ENCODE assay signal across 17 cellular contexts in genomic region chr7:674454-675410, GRCh38. TPM values are rescaled to one million over a fixed set of nuclear protein-coding genes. Genes with fewer than 3 reads are reported as not detected.
DNase-seq lines count a peak whose midpoint lies in the region; ATAC-seq and TF ChIP-seq lines count a peak whose summit lies in the region.
"Had no signal": no experiment of that assay in that cellular context is flagged by ENCODE, and none has a peak within 500 bp of the region (broad histone marks: within the 10 kb centered on the region; RNA-seq: fewer than 3 reads in every experiment).

No MANE protein-coding gene starts in this region.

- H3K27me3 Mint-ChIP-seq in activated naive CD4-positive, alpha-beta T cell treated with anti-CD3 and anti-CD28 coated beads, Interleukin-2, amount 10 ng/mL, durations not matched to agents 7 days and 5 days = no peaks in the 10 kb centered on the region
- H3K27me3 Mint-ChIP-seq in endothelial cell (ENCODE audit: unreplicated experiment) = peaks cover 5% of the 10 kb centered on the region

- no peaks in the 10 kb centered on the region for H3K4me1 Mint-ChIP-seq in activated naive CD4-positive, alpha-beta T cell treated with anti-CD3 and anti-CD28 coated beads, Interleukin-2, amount 10 ng/mL, durations not matched to agents 7 days and 5 days
- no peaks in the 10 kb centered on the region for H3K4me1 Mint-ChIP-seq in endothelial cell (ENCODE audit: unreplicated experiment)

- H3K27me3 ChIP-seq in muscle layer of colon (ENCODE audit: control insufficient read depth in 1 of 2, insufficient read depth in 2 of 2, low read length in 2 of 2) (no peaks in the 10 kb centered on the region), stomach smooth muscle (ENCODE audit: control insufficient read depth in 1 of 2, insufficient read depth in 2 of 2, low read length in 2 of 2) (no peaks in the 10 kb centered on the region), GM23248 (replicated peaks; ENCODE audit: insufficient read depth) (no peaks in the 10 kb centered on the region)

- H3K79me2 ChIP-seq in GM23248 (ENCODE audit: insufficient read depth) = no peaks in the 10 kb centered on the region

- no peak overlapping the region for H2AFZ ChIP-seq in GM23248

- H3K4me3 ChIP-seq in muscle layer of colon (ENCODE audit: low read depth in 1 of 2, low read length in 2 of 2) = no peak overlapping the region
- H3K4me3 ChIP-seq in stomach smooth muscle (ENCODE audit: low read length in 2 of 2) = peak overlapping the region in 1 of 2 donors; percentile 62
- H3K4me3 ChIP-seq in GM23248 = no peak overlapping the region
- H3K4me3 ChIP-seq: lower lobe of right lung, smooth muscle cell had no signal

- no peaks in the 10 kb centered on the region for H3K9me2 ChIP-seq in GM23248 (ENCODE audit: insufficient read depth)

- TF ChIP-seq CTCF in endothelial cell (IDR thresholded peaks at IDR 0.05; ENCODE audit: unreplicated experiment) = no peak

- H3K4me3 Mint-ChIP-seq in activated naive CD4-positive, alpha-beta T cell treated with anti-CD3 and anti-CD28 coated beads, Interleukin-2, amount 10 ng/mL, durations not matched to agents 7 days and 5 days = no peak overlapping the region
- H3K4me3 Mint-ChIP-seq in endothelial cell (ENCODE audit: unreplicated experiment) = peak overlapping the region; percentile 37

- H3K4me1 ChIP-seq in muscle layer of colon (ENCODE audit: insufficient read depth, low read length) = no peaks in the 10 kb centered on the region
- H3K4me1 ChIP-seq in stomach smooth muscle (ENCODE audit: control insufficient read depth, insufficient read depth, low read length) = peaks cover 5% of the 10 kb centered on the region
- H3K4me1 ChIP-seq in GM23248 (ENCODE audit: insufficient read depth) = no peaks in the 10 kb centered on the region
- H3K4me1 ChIP-seq: lower lobe of right lung had no signal

- H3K9me3 ChIP-seq in muscle layer of colon (ENCODE audit: low read length) (no peaks in the 10 kb centered on the region), stomach smooth muscle (ENCODE audit: control insufficient read depth in 2 of 2, low read length in 2 of 2) (no peaks in the 10 kb centered on the region), GM23248 (ENCODE audit: low read depth) (no peaks in the 10 kb centered on the region)
- H3K9me3 ChIP-seq: lower lobe of right lung had no signal

- no peaks in the 10 kb centered on the region for H3F3A ChIP-seq in GM23248 (ENCODE audit: insufficient read depth)

- H3K36me3 ChIP-seq in muscle layer of colon (ENCODE audit: insufficient read depth, low read length) = no peaks in the 10 kb centered on the region
- no peaks in the 10 kb centered on the region for H3K36me3 ChIP-seq in stomach smooth muscle (ENCODE audit: control insufficient read depth in 2 of 2, insufficient read depth in 2 of 2, low read length in 2 of 2)
- H3K36me3 ChIP-seq in GM23248 (ENCODE audit: low read depth) = no peaks in the 10 kb centered on the region

- CTCF ChIA-PET in activated naive CD4-positive, alpha-beta T cell treated with anti-CD3 and anti-CD28 coated beads, Interleukin-2, amount 10 ng/mL, durations not matched to agents 7 days and 5 days (lab: Charles Lee) = interaction anchor here (1.3 kb wide), 1 partner anchor 354 kb away, joined by 3 read pairs; no protein-coding TSS in a partner anchor

- H3K9me3 Mint-ChIP-seq in activated naive CD4-positive, alpha-beta T cell treated with anti-CD3 and anti-CD28 coated beads, Interleukin-2, amount 10 ng/mL, durations not matched to agents 7 days and 5 days = peaks cover 11% of the 10 kb centered on the region
- H3K9me3 Mint-ChIP-seq in endothelial cell (ENCODE audit: unreplicated experiment) = no peaks in the 10 kb centered on the region

- peak overlapping the region; percentile 6 for H3K9ac ChIP-seq in muscle layer of colon (ENCODE audit: low read length)
- peak overlapping the region; percentile 37 to 55 for H3K9ac ChIP-seq in stomach smooth muscle (ENCODE audit: low read length in 2 of 2)
- no peak overlapping the region for H3K9ac ChIP-seq in GM23248
- H3K9ac ChIP-seq: KMS-11 had no signal

- no peaks in the 10 kb centered on the region for H4K20me1 ChIP-seq in GM23248 (ENCODE audit: insufficient read depth)

- ATAC-seq in HG03159 (IDR thresholded peaks at IDR 0.05; ENCODE audit: unreplicated experiment) = no peak
- ATAC-seq: lower lobe of right lung had no signal

- H3K27ac Mint-ChIP-seq in activated naive CD4-positive, alpha-beta T cell treated with anti-CD3 and anti-CD28 coated beads, Interleukin-2, amount 10 ng/mL, durations not matched to agents 7 days and 5 days = peak overlapping the region; percentile 21
- H3K27ac Mint-ChIP-seq in endothelial cell (ENCODE audit: unreplicated experiment) = no peak overlapping the region

- H3K27ac ChIP-seq in muscle layer of colon (ENCODE audit: low read depth, low read length) = no peak overlapping the region
- H3K27ac ChIP-seq in stomach smooth muscle (ENCODE audit: low read length) = peak overlapping the region; percentile 76
- no peak overlapping the region for H3K27ac ChIP-seq in GM23248
- H3K27ac ChIP-seq: KMS-11, lower lobe of right lung had no signal

- 93 to 97% methylated on average over 16 of the region's 16 CpGs for WGBS in GM23248 (ENCODE audit: low coverage in 1 of 2, low lambda C conversion rate in 2 of 2, missing lambda C conversion rate in 2 of 2), 2 experiments

- DNase-seq in activated naive CD4-positive, alpha-beta T cell treated with anti-CD3 and anti-CD28 coated beads, Interleukin-2, amount 10 ng/mL, durations not matched to agents 7 days and 5 days = no peak
- DNase-seq in activated naive CD4-positive, alpha-beta T cell (lab: John Stamatoyannopoulos, UW) = no peak
- DNase-seq in endothelial cell (ENCODE audit: low spot score) (no peak), DMS153 (lab: John Stamatoyannopoulos, UW) (no peak), GM23248 (no peak)
- DNase-seq: 8988T; activated CD8-positive, alpha-beta memory T cell treated with anti-CD3 and anti-CD28 coated beads for 24 hours; activated effector memory CD4-positive, alpha-beta T cell treated with Interleukin-2 at 50 U/mL for 16 hours; lower lobe of right lung; NCI-H1436 treated with DMSO at 0.1 percent for 48 hours; NCI-H510A treated with DMSO at 0.1 percent for 48 hours; OCI-M1 had no signal

- in situ Hi-C loops in GM23248 (cut with MboI) = no loop called here

- H3K4me2 ChIP-seq in GM23248 (ENCODE audit: unreplicated experiment) = no peak overlapping the region
- H3K4me2 ChIP-seq: KMS-11, smooth muscle cell had no signal

- peaks cover 43% of the 10 kb centered on the region for H3K36me3 Mint-ChIP-seq in activated naive CD4-positive, alpha-beta T cell treated with anti-CD3 and anti-CD28 coated beads, Interleukin-2, amount 10 ng/mL, durations not matched to agents 7 days and 5 days
- peaks cover 30% of the 10 kb centered on the region for H3K36me3 Mint-ChIP-seq in endothelial cell (ENCODE audit: low read depth, unreplicated experiment)

RNA-seq across cellular contexts. Expression of gene DNAAF5, which starts 51.8 kb away (rescaled TPM):
- 30.7 TPM for total RNA-seq in endothelial cell (ENCODE audit: unreplicated experiment)
- 33.6 and 35.7 TPM in 2 replicates for total RNA-seq in GM23248 (2014; rRNA removed; shearing (Covaris generic))
- polyA plus RNA-seq in GM23248 (2016; fragmentation: Nextera tagmentation; extraction: Ambion mirVana) = 5.5 and 5.7 TPM in 2 replicates

RNA-seq across cellular contexts. Expression of gene PRKAR1B, which starts 52.3 kb away (rescaled TPM):
- total RNA-seq in endothelial cell (ENCODE audit: unreplicated experiment) = 21.7 TPM
- 8.6 and 10.2 TPM in 2 replicates for total RNA-seq in GM23248 (2014; rRNA removed; shearing (Covaris generic))
- polyA plus RNA-seq in GM23248 (2016; fragmentation: Nextera tagmentation; extraction: Ambion mirVana) = 12.9 and 13.0 TPM in 2 replicates
